Comparison of ENCODE assay signal across 18 cellular contexts in genomic region chr17:16853661-16854320, GRCh38.
A peak's percentile ranks its signal among the peaks of the same experiment; 100 is the strongest.
DNase-seq lines count a peak whose midpoint lies in the region; ATAC-seq, FAIRE-seq and TF ChIP-seq lines count a peak whose summit lies in the region.
"Had no signal": no experiment of that assay in that cellular context is flagged by ENCODE, and none has a peak within 500 bp of the region (broad histone marks: within the 10 kb centered on the region; RNA-seq: fewer than 3 reads in every experiment).

No MANE protein-coding gene starts in this region.

- no peak overlapping the region for H2BK120ac ChIP-seq in H1 (replicated peaks; ENCODE audit: low read depth, low read length)
- no peak overlapping the region for H2BK120ac ChIP-seq in neuronal stem cell (ENCODE audit: low read depth, low read length)

- no peak for TF ChIP-seq EP300 in H1 (IDR thresholded peaks at IDR 0.05; ENCODE audit: borderline replicate concordance in 1 of 2, low read depth in 2 of 2, low read length in 2 of 2)

- WGBS in H1 (ENCODE audit: extremely low coverage in 1 of 2, insufficient coverage in 1 of 2, insufficient read length in 1 of 2, insufficient replicate concordance in 2 of 2, low coverage in 1 of 2, low lambda C conversion rate in 2 of 2, missing lambda C conversion rate in 1 of 2), 2 experiments, result 86% methylated on average over 30 of the region's 30 CpGs; no CpG with 5 or more reads in 1 of the 2 experiments
- WGBS in neuronal stem cell (ENCODE audit: extremely low coverage in 2 of 2, insufficient read length in 2 of 2, insufficient replicate concordance in 1 of 2), 2 donors, result no CpG with 5 or more reads among the region's 30 CpGs

- no peak overlapping the region for H4K91ac ChIP-seq in H1 (replicated peaks; ENCODE audit: insufficient read length, low read length)
- H4K91ac ChIP-seq in neuronal stem cell (ENCODE audit: low read depth, low read length, poor library complexity), result no peak overlapping the region

- H4K5ac ChIP-seq in H1 (ENCODE audit: insufficient read length, low read depth, low read length), result no peak overlapping the region

- DNase-seq in Caco-2 (peak in 1 of 2 experiments; percentile 21), H1 (ENCODE audit: low read depth in 1 of 2, low spot score in 2 of 2) (no peak), neuronal stem cell (ENCODE audit: low spot score) (no peak), RPMI8226 (no peak)
- no peak for DNase-seq in stimulated activated CD4-positive, alpha-beta T cell treated with anti-CD3 and anti-CD28 coated beads, Interleukin-1b, Interleukin-23, amount 100 ng/mL, for 48 hours
- no peak for DNase-seq in activated naive CD4-positive, alpha-beta T cell treated with anti-CD3 and anti-CD28 coated beads for 36 hours
- DNase-seq: BE2C; Calu3; CD4-positive, alpha-beta memory T cell; DMS53; DND-41; EL; KG1 had no signal

- H4K20me1 ChIP-seq in H1 (replicated peaks in 1 of 2; ENCODE audit: control insufficient read depth in 1 of 2, insufficient read depth in 2 of 2, low read length in 2 of 2), result no peaks in the 10 kb centered on the region

- no peak overlapping the region for H2BK20ac ChIP-seq in H1 (ENCODE audit: low read length)

- POLR2A ChIA-PET in Caco-2 (lab: Charles Lee) (no interaction called here), H1 (lab: Charles Lee; ENCODE audit: partially characterized antibody) (no interaction called here)

- no peaks in the 10 kb centered on the region for H3K79me1 ChIP-seq in H1 (ENCODE audit: low read depth, low read length)
- no peaks in the 10 kb centered on the region for H3K79me1 ChIP-seq in neuronal stem cell (ENCODE audit: low read depth, low read length)

- H3K79me2 ChIP-seq in H1 (ENCODE audit: control insufficient read depth in 1 of 2, insufficient read depth in 2 of 2, low read length in 2 of 2), result no peaks in the 10 kb centered on the region

- H2BK15ac ChIP-seq in H1 (ENCODE audit: low read length) (no peak overlapping the region), neuronal stem cell (ENCODE audit: low read length) (peak overlapping the region; percentile 21)

- H2BK5ac ChIP-seq in H1 (ENCODE audit: low read depth, low read length) (no peak overlapping the region), neuronal stem cell (ENCODE audit: low read length) (no peak overlapping the region)

- H3K18ac ChIP-seq in H1 (ENCODE audit: extremely low read depth, low read length) (no peak overlapping the region), neuronal stem cell (ENCODE audit: low read length) (peak overlapping the region; percentile 35)

- H3K27ac ChIP-seq in H1 (ENCODE audit: low read depth, low read length), result no peak overlapping the region
- no peak overlapping the region for H3K27ac ChIP-seq in neuronal stem cell (replicated peaks; ENCODE audit: low read length)

- H4K8ac ChIP-seq in H1 (ENCODE audit: extremely low read depth, insufficient read depth, low read length) (peak overlapping the region; percentile 79; the same call in 1 of the 2 replicates), neuronal stem cell (ENCODE audit: low read depth, low read length) (peak overlapping the region; percentile 65)

- intact Hi-C loops in Caco-2 (cut with micrococcal nuclease; ENCODE audit: unreplicated experiment), result no loop called here
- intact Hi-C loops in activated naive CD4-positive, alpha-beta T cell treated with anti-CD3 and anti-CD28 coated beads for 36 hours (cut with micrococcal nuclease), result no loop called here

- TF ChIP-seq CTCF in Caco-2 (IDR thresholded peaks at IDR 0.05; ENCODE audit: insufficient read depth in 1 of 2, low read depth in 1 of 2, low read length in 1 of 2, severe bottlenecking in 1 of 2, unreplicated experiment in 1 of 2) (no peak), H1 (IDR thresholded peaks at IDR 0.05; ENCODE audit: control extremely low read depth in 1 of 3, insufficient read depth in 1 of 3, low read depth in 1 of 3, low read length in 3 of 3) (no peak)

- H3K9ac ChIP-seq in H1 (replicated peaks in 1 of 4; ENCODE audit: extremely low read depth in 1 of 4, low read depth in 3 of 4, low read length in 3 of 4) (no peak overlapping the region), neuronal stem cell (ENCODE audit: low read depth, low read length, poor library complexity) (no peak overlapping the region)

- H3K4ac ChIP-seq in H1 (replicated peaks; ENCODE audit: insufficient read length, low read depth, low read length), result no peak overlapping the region
- H3K4ac ChIP-seq in neuronal stem cell (ENCODE audit: low read length), result no peak overlapping the region

- no peak for ATAC-seq in GM18873 (IDR thresholded peaks at IDR 0.05; ENCODE audit: low FRiP score, unreplicated experiment)
- ATAC-seq: GM12878 had no signal

- H3K27ac Mint-ChIP-seq in Caco-2 (ENCODE audit: unreplicated experiment), result peak overlapping the region; percentile 1
- no peak overlapping the region for H3K27ac Mint-ChIP-seq in activated naive CD4-positive, alpha-beta T cell treated with anti-CD3 and anti-CD28 coated beads for 36 hours
- H3K27ac Mint-ChIP-seq: CD14-positive monocyte had no signal

- no peak for TF ChIP-seq RAD21 in H1 (IDR thresholded peaks at IDR 0.05 in 1 of 2, conservative IDR thresholded peaks at IDR 0.05 in 1 of 2; ENCODE audit: low read depth in 2 of 2, low read length in 2 of 2)

- H3K27me3 ChIP-seq in Caco-2 (replicated peaks; ENCODE audit: control insufficient read depth, insufficient read depth, low read length), result no peaks in the 10 kb centered on the region
- no peaks in the 10 kb centered on the region for H3K27me3 ChIP-seq in H1 (replicated peaks in 1 of 4; ENCODE audit: control insufficient read depth in 3 of 4, extremely low read depth in 1 of 4, insufficient read depth in 3 of 4, low read length in 3 of 4)
- no peaks in the 10 kb centered on the region for H3K27me3 ChIP-seq in neuronal stem cell (ENCODE audit: control insufficient read depth in 3 of 3, insufficient read depth in 3 of 3, low read depth in 1 of 3, low read length in 3 of 3)
- H3K27me3 ChIP-seq: BE2C had no signal

- no peaks in the 10 kb centered on the region for H3K4me1 ChIP-seq in Caco-2
- no peaks in the 10 kb centered on the region for H3K4me1 ChIP-seq in H1 (replicated peaks in 1 of 4; ENCODE audit: control insufficient read depth in 3 of 4, insufficient read depth in 4 of 4, low read length in 3 of 4)
- H3K4me1 ChIP-seq in neuronal stem cell (ENCODE audit: control insufficient read depth in 2 of 2, insufficient read depth in 1 of 2, low read depth in 1 of 2, low read length in 2 of 2), result no peaks in the 10 kb centered on the region
- H3K4me1 ChIP-seq: BE2C, HAP-1 had no signal

- H3K4me2 ChIP-seq in H1 (ENCODE audit: insufficient read depth in 1 of 2, low read depth in 2 of 2, low read length in 2 of 2) (no peak overlapping the region), neuronal stem cell (ENCODE audit: insufficient read depth, low read length, poor library complexity, severe bottlenecking) (no peak overlapping the region)

- CTCF ChIA-PET in Caco-2 (lab: Charles Lee) (no interaction called here), H1 (lab: Charles Lee; ENCODE audit: partially characterized antibody) (interaction anchor here (0.7 kb wide), 1 partner anchor 471 kb away, joined by 6 read pairs; no protein-coding TSS in a partner anchor)
- CTCF ChIA-PET in activated naive CD4-positive, alpha-beta T cell treated with anti-CD3 and anti-CD28 coated beads for 36 hours (lab: Charles Lee), result no interaction called here

- no peak overlapping the region for H2BK12ac ChIP-seq in H1 (ENCODE audit: low read depth, low read length)
- no peak overlapping the region for H2BK12ac ChIP-seq in neuronal stem cell (ENCODE audit: low read length)

- no peaks in the 10 kb centered on the region for H3K9me3 Mint-ChIP-seq in Caco-2 (ENCODE audit: unreplicated experiment)
- no peaks in the 10 kb centered on the region for H3K9me3 Mint-ChIP-seq in activated naive CD4-positive, alpha-beta T cell treated with anti-CD3 and anti-CD28 coated beads for 36 hours
- H3K9me3 Mint-ChIP-seq: CD4-positive, alpha-beta memory T cell had no signal

- no peaks in the 10 kb centered on the region for H3K36me3 Mint-ChIP-seq in Caco-2 (ENCODE audit: insufficient read depth, unreplicated experiment)
- H3K36me3 Mint-ChIP-seq in activated naive CD4-positive, alpha-beta T cell treated with anti-CD3 and anti-CD28 coated beads for 36 hours (ENCODE audit: low read depth), result no peaks in the 10 kb centered on the region
- H3K36me3 Mint-ChIP-seq: CD14-positive monocyte; CD4-positive, alpha-beta memory T cell had no signal

- FAIRE-seq in H1 (lab: Jason Lieb, UNC), result no peak
- FAIRE-seq: GM12878, GM19239 had no signal

- no peak overlapping the region for H3K23ac ChIP-seq in H1 (ENCODE audit: insufficient read length)
- no peak overlapping the region for H3K23ac ChIP-seq in neuronal stem cell (ENCODE audit: low read depth, low read length, poor library complexity)

- H2AK5ac ChIP-seq in H1 (ENCODE audit: low read depth, low read length), result no peak overlapping the region
- no peak overlapping the region for H2AK5ac ChIP-seq in neuronal stem cell (ENCODE audit: low read depth, low read length)

- no peak overlapping the region for H3K56ac ChIP-seq in H1 (replicated peaks; ENCODE audit: insufficient read length, low read depth, low read length)

- TF ChIP-seq POLR2A in H1 (IDR thresholded peaks at IDR 0.05; ENCODE audit: control extremely low read depth in 1 of 2, low read depth in 2 of 2, low read length in 2 of 2), result no peak

- H2AFZ ChIP-seq in H1 (ENCODE audit: low read length), result no peak overlapping the region
- H2AFZ ChIP-seq in neuronal stem cell (ENCODE audit: low read length), result no peak overlapping the region

- H3K23me2 ChIP-seq in H1 (ENCODE audit: low read depth, low read length), result no peaks in the 10 kb centered on the region

- H3K27me3 Mint-ChIP-seq in Caco-2 (ENCODE audit: insufficient read depth, unreplicated experiment), result no peaks in the 10 kb centered on the region
- H3K27me3 Mint-ChIP-seq in activated naive CD4-positive, alpha-beta T cell treated with anti-CD3 and anti-CD28 coated beads for 36 hours (ENCODE audit: low read depth), result no peaks in the 10 kb centered on the region

- H3K36me3 ChIP-seq in Caco-2 (ENCODE audit: control insufficient read depth, insufficient read depth, low read length) (no peaks in the 10 kb centered on the region), H1 (ENCODE audit: control insufficient read depth in 2 of 4, insufficient read depth in 4 of 4, low read length in 3 of 4) (no peaks in the 10 kb centered on the region), neuronal stem cell (replicated peaks in 1 of 2; ENCODE audit: control insufficient read depth in 2 of 2, insufficient read depth in 2 of 2, low read length in 2 of 2) (no peaks in the 10 kb centered on the region)
- H3K36me3 ChIP-seq: BE2C, HAP-1 had no signal

- H3K14ac ChIP-seq in H1 (ENCODE audit: insufficient read length) (no peak overlapping the region), neuronal stem cell (ENCODE audit: low read length) (no peak overlapping the region)

- no peak overlapping the region for H3K4me3 Mint-ChIP-seq in Caco-2 (ENCODE audit: unreplicated experiment)
- H3K4me3 Mint-ChIP-seq in activated naive CD4-positive, alpha-beta T cell treated with anti-CD3 and anti-CD28 coated beads for 36 hours, result no peak overlapping the region
- H3K4me3 Mint-ChIP-seq: CD14-positive monocyte; CD4-positive, alpha-beta memory T cell had no signal

- H3K4me1 Mint-ChIP-seq in Caco-2 (ENCODE audit: low read depth, unreplicated experiment), result no peaks in the 10 kb centered on the region
- no peaks in the 10 kb centered on the region for H3K4me1 Mint-ChIP-seq in activated naive CD4-positive, alpha-beta T cell treated with anti-CD3 and anti-CD28 coated beads for 36 hours (ENCODE audit: low read depth)
- H3K4me1 Mint-ChIP-seq: CD14-positive monocyte; CD4-positive, alpha-beta memory T cell had no signal

- H3K9me3 ChIP-seq in Caco-2 (no peaks in the 10 kb centered on the region), H1 (ENCODE audit: insufficient read depth in 2 of 2, low read depth in 1 of 2, low read length in 1 of 2) (no peaks in the 10 kb centered on the region), neuronal stem cell (replicated peaks in 1 of 2; ENCODE audit: control insufficient read depth in 2 of 2, insufficient read depth in 1 of 2, low read depth in 1 of 2, low read length in 2 of 2) (no peaks in the 10 kb centered on the region)
- H3K9me3 ChIP-seq: BE2C, HAP-1 had no signal

- no TSS peak for BruUV-seq in Caco-2 (replicated peaks; lab: Mats Ljungman, UMichigan)

- no peak overlapping the region for H3K4me3 ChIP-seq in Caco-2 (ENCODE audit: low read depth, low read length)
- no peak overlapping the region for H3K4me3 ChIP-seq in H1 (ENCODE audit: extremely low read depth in 1 of 4, insufficient read depth in 2 of 4, low read depth in 3 of 4, low read length in 4 of 4)
- H3K4me3 ChIP-seq in neuronal stem cell (ENCODE audit: low read length in 2 of 2), result peak overlapping the region in 1 of 2 donors; percentile 42
- H3K4me3 ChIP-seq: GM12878, HAP-1 had no signal
